Comparison of ENCODE assay signal across 15 cellular contexts in the genomic region with DNA sequence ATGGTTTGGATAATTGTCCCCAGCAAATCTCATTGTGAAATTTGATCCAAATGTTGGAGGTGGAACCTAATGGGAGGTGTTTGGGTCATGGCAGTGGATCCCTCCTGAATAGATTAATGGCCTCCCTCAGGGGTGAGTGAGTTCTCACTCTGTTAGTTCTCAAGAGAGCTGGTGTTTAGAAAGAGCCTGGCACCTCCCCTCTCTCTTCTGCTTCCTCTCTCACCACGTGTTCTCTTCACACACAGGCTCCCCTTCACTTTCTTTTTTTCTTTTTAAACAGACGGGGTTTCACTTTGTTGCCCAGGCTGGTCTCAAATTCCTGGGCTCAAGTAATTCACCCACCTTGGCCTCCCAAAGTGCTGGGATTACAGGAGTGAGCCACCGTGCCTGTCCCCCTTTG.
DNase-seq lines count a peak whose midpoint lies in the region; ATAC-seq and TF ChIP-seq lines count a peak whose summit lies in the region.
"Had no signal": no experiment of that assay in that cellular context is flagged by ENCODE, and none has a peak within 500 bp of the region (broad histone marks: within the 10 kb centered on the region; RNA-seq: fewer than 3 reads in every experiment).

No MANE protein-coding gene starts in this region.

- H3K9me3 Mint-ChIP-seq in CD14-positive monocyte: peaks cover 0 to 3% (median 0%) of the 10 kb centered on the region in 7 donors
- no peaks in the 10 kb centered on the region for H3K9me3 Mint-ChIP-seq in T-helper 2 cell treated with Interferon-gamma antibody and Interleukin-4, amounts not matched to agents 5 μg/mL and 100 μg/mL, for 36 hours
- peaks cover 6% of the 10 kb centered on the region for H3K9me3 Mint-ChIP-seq in activated T-cell treated with anti-CD3 and anti-CD28 coated beads, Interleukin-2, amount 50 U/mL, for 24 hours
- H3K9me3 Mint-ChIP-seq: nephron had no signal

- H3K27ac Mint-ChIP-seq in CD14-positive monocyte: peak overlapping the region in 2 of 7 donors; percentile 33 to 54
- H3K27ac Mint-ChIP-seq in T-helper 2 cell treated with Interferon-gamma antibody and Interleukin-4, amounts not matched to agents 5 μg/mL and 100 μg/mL, for 36 hours: no peak overlapping the region
- H3K27ac Mint-ChIP-seq in activated T-cell treated with anti-CD3 and anti-CD28 coated beads, Interleukin-2, amount 50 U/mL, for 24 hours: no peak overlapping the region
- H3K27ac Mint-ChIP-seq: activated CD4-positive, alpha-beta memory T cell treated with anti-CD3 and anti-CD28 coated beads for 36 hours had no signal

- H3K4me1 Mint-ChIP-seq in CD14-positive monocyte: peaks cover 20% of the 10 kb centered on the region
- peaks cover 6% of the 10 kb centered on the region for H3K4me1 Mint-ChIP-seq in T-helper 2 cell treated with Interferon-gamma antibody and Interleukin-4, amounts not matched to agents 5 μg/mL and 100 μg/mL, for 36 hours (ENCODE audit: low read depth)
- H3K4me1 Mint-ChIP-seq in activated T-cell treated with anti-CD3 and anti-CD28 coated beads, Interleukin-2, amount 50 U/mL, for 24 hours (ENCODE audit: low read depth): peaks cover 3% of the 10 kb centered on the region

- TF ChIP-seq CTCF in CD14-positive monocyte (IDR thresholded peaks at IDR 0.05): no peak

- no peaks in the 10 kb centered on the region for H3K27me3 Mint-ChIP-seq in CD14-positive monocyte (ENCODE audit: low read depth in 3 of 3)
- H3K27me3 Mint-ChIP-seq in T-helper 2 cell treated with Interferon-gamma antibody and Interleukin-4, amounts not matched to agents 5 μg/mL and 100 μg/mL, for 36 hours (ENCODE audit: low read depth): no peaks in the 10 kb centered on the region
- H3K27me3 Mint-ChIP-seq in activated T-cell treated with anti-CD3 and anti-CD28 coated beads, Interleukin-2, amount 50 U/mL, for 24 hours: no peaks in the 10 kb centered on the region
- H3K27me3 Mint-ChIP-seq: activated CD4-positive, alpha-beta memory T cell treated with anti-CD3 and anti-CD28 coated beads for 36 hours had no signal

- DNase-seq in CD14-positive monocyte (ENCODE audit: low spot score): no peak
- DNase-seq in T-helper 2 cell treated with Interferon-gamma antibody and Interleukin-4, amounts not matched to agents 5 μg/mL and 100 μg/mL, for 36 hours (ENCODE audit: low spot score): no peak
- DNase-seq in activated T-cell treated with anti-CD3 and anti-CD28 coated beads, Interleukin-2, amount 50 U/mL, for 24 hours: no peak
- DNase-seq in anterior cingulate cortex (lab: John Stamatoyannopoulos, UW): no peak
- no peak for DNase-seq in NCI-H1930 (lab: John Stamatoyannopoulos, UW)
- DNase-seq: activated CD4-positive, alpha-beta memory T cell treated with anti-CD3 and anti-CD28 coated beads for 36 hours; heart left ventricle; mammary epithelial cell; NCI-H187 treated with DMSO at 0.1 percent for 48 hours; NCI-H524 had no signal

- peak overlapping the region; percentile 62 to 84 for H3K4me3 Mint-ChIP-seq in CD14-positive monocyte
- H3K4me3 Mint-ChIP-seq in T-helper 2 cell treated with Interferon-gamma antibody and Interleukin-4, amounts not matched to agents 5 μg/mL and 100 μg/mL, for 36 hours: peak overlapping the region; percentile 54
- no peak overlapping the region for H3K4me3 Mint-ChIP-seq in activated T-cell treated with anti-CD3 and anti-CD28 coated beads, Interleukin-2, amount 50 U/mL, for 24 hours
- H3K4me3 Mint-ChIP-seq: activated CD4-positive, alpha-beta memory T cell treated with anti-CD3 and anti-CD28 coated beads for 36 hours; nephron had no signal

- intact Hi-C loops in CD14-positive monocyte (cut with micrococcal nuclease): no loop called here

- H3K36me3 Mint-ChIP-seq in CD14-positive monocyte: no peaks in the 10 kb centered on the region
- no peaks in the 10 kb centered on the region for H3K36me3 Mint-ChIP-seq in T-helper 2 cell treated with Interferon-gamma antibody and Interleukin-4, amounts not matched to agents 5 μg/mL and 100 μg/mL, for 36 hours (ENCODE audit: low read depth)
- H3K36me3 Mint-ChIP-seq in activated T-cell treated with anti-CD3 and anti-CD28 coated beads, Interleukin-2, amount 50 U/mL, for 24 hours (ENCODE audit: low read depth): no peaks in the 10 kb centered on the region
- H3K36me3 Mint-ChIP-seq: activated CD4-positive, alpha-beta memory T cell treated with anti-CD3 and anti-CD28 coated beads for 36 hours had no signal

- peak; percentile 57 for ATAC-seq in GM18907 (IDR thresholded peaks at IDR 0.05; ENCODE audit: unreplicated experiment)
- peak; percentile 60 for ATAC-seq in HG03045 (IDR thresholded peaks at IDR 0.05; ENCODE audit: unreplicated experiment)
- no peak for ATAC-seq in HG03469 (IDR thresholded peaks at IDR 0.05; ENCODE audit: unreplicated experiment)
- ATAC-seq: heart left ventricle, Panc1 had no signal
